In genomic region chr2:29699045-29699444, GRCh38 we compare ENCODE assay signal across 26 cellular contexts.
"Had no signal": no experiment of that assay in that cellular context is flagged by ENCODE, and none has a peak within 500 bp of the region (broad histone marks: within the 10 kb centered on the region; RNA-seq: fewer than 3 reads in every experiment).

No MANE protein-coding gene starts in this region.

- H3K4me3 ChIP-seq: colonic mucosa, gastroesophageal sphincter, heart left ventricle, hepatocyte, left lung, lower lobe of right lung had no signal

- H3K4me3 Mint-ChIP-seq: dendritic cell treated with granulocyte-macrophage colony-stimulating factor and Interleukin-4, amounts not matched to agents 40 ng/mL and 50 ng/mL, for 4 days; effector memory CD8-positive, alpha-beta T cell; endodermal cell; immature natural killer cell; memory B cell had no signal

- ATAC-seq: effector memory CD8-positive, alpha-beta T cell; esophagus mucosa; foreskin keratinocyte; gastroesophageal sphincter; heart left ventricle; left cardiac atrium; left lung; left ventricle myocardium superior; lower lobe of right lung had no signal

- H2AFZ ChIP-seq: hepatocyte had no signal

- H3K36me3 ChIP-seq: colonic mucosa, gastroesophageal sphincter, heart left ventricle, left lung, lower lobe of right lung had no signal

- H3K4me1 Mint-ChIP-seq: endodermal cell, immature natural killer cell had no signal

- H3K27me3 ChIP-seq: colonic mucosa, foreskin keratinocyte, gastroesophageal sphincter, heart left ventricle, hepatocyte, left lung had no signal

- H3K4me1 ChIP-seq: colonic mucosa, gastroesophageal sphincter, heart left ventricle, left lung, lower lobe of right lung had no signal

- H3K36me3 Mint-ChIP-seq: immature natural killer cell, memory B cell had no signal

- H3K4me2 ChIP-seq: hepatocyte had no signal

- H3K9me3 Mint-ChIP-seq: effector memory CD8-positive, alpha-beta T cell; endodermal cell; memory B cell had no signal

- H3K9me3 ChIP-seq: colonic mucosa, gastroesophageal sphincter, heart left ventricle, left lung, lower lobe of right lung had no signal

- H3K27ac ChIP-seq: colonic mucosa, epithelial cell of prostate, foreskin keratinocyte, gastroesophageal sphincter, heart left ventricle, hepatocyte, left lung, lower lobe of right lung had no signal

- DNase-seq: colonic mucosa; cortex of kidney; effector CD8-positive, alpha-beta T cell; effector memory CD8-positive, alpha-beta T cell; endodermal cell; erythroblast; foreskin keratinocyte; heart left ventricle; hypothalamus; immature natural killer cell; islet precursor cell; kidney; kidney glomerular epithelial cell; left cardiac atrium; left lung; left ventricle myocardium superior; lower lobe of right lung; mammary epithelial cell; mesendoderm; midbrain had no signal

- H3K27me3 Mint-ChIP-seq: dendritic cell treated with granulocyte-macrophage colony-stimulating factor and Interleukin-4, amounts not matched to agents 40 ng/mL and 50 ng/mL, for 4 days had no signal

- H3K27ac Mint-ChIP-seq: dendritic cell treated with granulocyte-macrophage colony-stimulating factor and Interleukin-4, amounts not matched to agents 40 ng/mL and 50 ng/mL, for 4 days; effector memory CD8-positive, alpha-beta T cell; endodermal cell; immature natural killer cell; memory B cell had no signal

- H3K79me2 ChIP-seq: hepatocyte had no signal
